Comparison of ENCODE assay signal across 30 cellular contexts in genomic region chr16:67255553-67256030, GRCh38. TPM values are rescaled to one million over a fixed set of nuclear protein-coding genes. Genes with fewer than 3 reads are reported as not detected.
"Had no signal": no experiment of that assay in that cellular context is flagged by ENCODE, and none has a peak within 500 bp of the region (broad histone marks: within the 10 kb centered on the region; RNA-seq: fewer than 3 reads in every experiment).

No MANE protein-coding gene starts in this region.

- H3K4me1 Mint-ChIP-seq: activated CD4-positive, alpha-beta memory T cell treated with anti-CD3 and anti-CD28 coated beads, Interleukin-2, amount 10 ng/mL, durations not matched to agents 7 days and 5 days; activated CD4-positive, alpha-beta T cell treated with anti-CD3 and anti-CD28 coated beads, Interleukin-2, amount 10 ng/mL, durations not matched to agents 7 days and 5 days; activated naive CD8-positive, alpha-beta T cell treated with anti-CD3 and anti-CD28 coated beads for 36 hours; activated naive CD8-positive, alpha-beta T cell treated with anti-CD3 and anti-CD28 coated beads, Interleukin-2, amount 50 U/mL, for 24 hours; endodermal cell had no signal

- H3K4me3 Mint-ChIP-seq: activated CD4-positive, alpha-beta memory T cell treated with anti-CD3 and anti-CD28 coated beads, Interleukin-2, amount 10 ng/mL, durations not matched to agents 7 days and 5 days; activated CD4-positive, alpha-beta T cell treated with anti-CD3 and anti-CD28 coated beads, Interleukin-2, amount 10 ng/mL, durations not matched to agents 7 days and 5 days; activated naive CD8-positive, alpha-beta T cell treated with anti-CD3 and anti-CD28 coated beads for 36 hours; activated naive CD8-positive, alpha-beta T cell treated with anti-CD3 and anti-CD28 coated beads, Interleukin-2, amount 50 U/mL, for 24 hours; activated T-cell treated with anti-CD3 and anti-CD28 coated beads, Interleukin-2, amount 50 U/mL, for 24 hours; activated T-cell treated with anti-CD3 and anti-CD28 coated beads, Interleukin-2, amount 50 U/mL, for 72 hours; brain; dendritic cell treated with granulocyte-macrophage colony-stimulating factor and Interleukin-4, amounts not matched to agents 40 ng/mL and 50 ng/mL, for 4 days; endodermal cell; WTC11 had no signal

- DNase-seq: activated CD4-positive, alpha-beta memory T cell treated with anti-CD3 and anti-CD28 coated beads, Interleukin-2, amount 10 ng/mL, durations not matched to agents 7 days and 5 days; activated CD4-positive, alpha-beta T cell treated with anti-CD3 and anti-CD28 coated beads for 1 hour; activated CD4-positive, alpha-beta T cell treated with anti-CD3 and anti-CD28 coated beads for 4 hours; activated CD4-positive, alpha-beta T cell treated with anti-CD3 and anti-CD28 coated beads, Interleukin-2, amount 10 ng/mL, durations not matched to agents 7 days and 5 days; activated CD4-positive, alpha-beta T cell treated with anti-CD3 and anti-CD28 coated beads, Interleukin-2, amount 50 U/mL, for 4 hours; activated CD8-positive, alpha-beta memory T cell treated with anti-CD3 and anti-CD28 coated beads, Interleukin-2, amount 50 U/mL, for 48 hours; activated gamma-delta T cell treated with Interleukin-2 at 50 U/mL for 16 hours; activated naive CD4-positive, alpha-beta T cell treated with anti-CD3 and anti-CD28 coated beads, Interleukin-2, amount 50 U/mL, for 16 hours; activated naive CD4-positive, alpha-beta T cell treated with Interleukin-2 at 50 U/mL for 16 hours; activated naive CD8-positive, alpha-beta T cell treated with anti-CD3 and anti-CD28 coated beads for 36 hours; activated naive CD8-positive, alpha-beta T cell treated with anti-CD3 and anti-CD28 coated beads, Interleukin-2, amount 50 U/mL, for 24 hours; activated T-cell treated with anti-CD3 and anti-CD28 coated beads for 4 hours; activated T-cell treated with anti-CD3 and anti-CD28 coated beads, Interleukin-2, amount 50 U/mL, for 24 hours; activated T-cell treated with anti-CD3 and anti-CD28 coated beads, Interleukin-2, amount 50 U/mL, for 72 hours; central memory CD4-positive, alpha-beta T cell; cerebellar nuclear complex; effector memory CD4-positive, alpha-beta T cell; endodermal cell; foreskin fibroblast; T-helper 2 cell had no signal

- H3K9me3 ChIP-seq: adrenal gland, ascending aorta, breast epithelium had no signal

- H3K9me3 Mint-ChIP-seq: activated CD4-positive, alpha-beta memory T cell treated with anti-CD3 and anti-CD28 coated beads, Interleukin-2, amount 10 ng/mL, durations not matched to agents 7 days and 5 days; activated CD4-positive, alpha-beta T cell treated with anti-CD3 and anti-CD28 coated beads, Interleukin-2, amount 10 ng/mL, durations not matched to agents 7 days and 5 days; activated naive CD8-positive, alpha-beta T cell treated with anti-CD3 and anti-CD28 coated beads for 36 hours; activated naive CD8-positive, alpha-beta T cell treated with anti-CD3 and anti-CD28 coated beads, Interleukin-2, amount 50 U/mL, for 24 hours; activated T-cell treated with anti-CD3 and anti-CD28 coated beads, Interleukin-2, amount 50 U/mL, for 24 hours; activated T-cell treated with anti-CD3 and anti-CD28 coated beads, Interleukin-2, amount 50 U/mL, for 72 hours; brain; dendritic cell treated with granulocyte-macrophage colony-stimulating factor and Interleukin-4, amounts not matched to agents 40 ng/mL and 50 ng/mL, for 4 days; endodermal cell; WTC11 had no signal

- H3K36me3 Mint-ChIP-seq: brain, WTC11 had no signal

- H3K27ac ChIP-seq: adrenal gland, ascending aorta, breast epithelium, cardiac muscle cell, coronary artery, dorsolateral prefrontal cortex, VCaP had no signal

- H3K36me3 ChIP-seq: adrenal gland, ascending aorta, breast epithelium, cardiac muscle cell had no signal

- H3K4me1 ChIP-seq: adrenal gland, ascending aorta, breast epithelium had no signal

- H3K4me3 ChIP-seq: adrenal gland, ascending aorta, breast epithelium, cardiac muscle cell, coronary artery, dorsolateral prefrontal cortex had no signal

- H3K27me3 ChIP-seq: adrenal gland, ascending aorta, breast epithelium, dorsolateral prefrontal cortex had no signal

- H3K27me3 Mint-ChIP-seq: activated CD4-positive, alpha-beta memory T cell treated with anti-CD3 and anti-CD28 coated beads, Interleukin-2, amount 10 ng/mL, durations not matched to agents 7 days and 5 days; brain had no signal

- H3K27ac Mint-ChIP-seq: activated CD4-positive, alpha-beta memory T cell treated with anti-CD3 and anti-CD28 coated beads, Interleukin-2, amount 10 ng/mL, durations not matched to agents 7 days and 5 days; activated CD4-positive, alpha-beta T cell treated with anti-CD3 and anti-CD28 coated beads, Interleukin-2, amount 10 ng/mL, durations not matched to agents 7 days and 5 days; activated naive CD8-positive, alpha-beta T cell treated with anti-CD3 and anti-CD28 coated beads for 36 hours; activated naive CD8-positive, alpha-beta T cell treated with anti-CD3 and anti-CD28 coated beads, Interleukin-2, amount 50 U/mL, for 24 hours; activated T-cell treated with anti-CD3 and anti-CD28 coated beads, Interleukin-2, amount 50 U/mL, for 24 hours; activated T-cell treated with anti-CD3 and anti-CD28 coated beads, Interleukin-2, amount 50 U/mL, for 72 hours; brain; dendritic cell treated with granulocyte-macrophage colony-stimulating factor and Interleukin-4, amounts not matched to agents 40 ng/mL and 50 ng/mL, for 4 days; endodermal cell; WTC11 had no signal

RNA-seq across cellular contexts. Expression of gene ELMO3, which starts 56.7 kb away (rescaled TPM):
- total RNA-seq: ascending aorta had no signal
